14 cellular contexts compared by ENCODE assay signal in the genomic region with DNA sequence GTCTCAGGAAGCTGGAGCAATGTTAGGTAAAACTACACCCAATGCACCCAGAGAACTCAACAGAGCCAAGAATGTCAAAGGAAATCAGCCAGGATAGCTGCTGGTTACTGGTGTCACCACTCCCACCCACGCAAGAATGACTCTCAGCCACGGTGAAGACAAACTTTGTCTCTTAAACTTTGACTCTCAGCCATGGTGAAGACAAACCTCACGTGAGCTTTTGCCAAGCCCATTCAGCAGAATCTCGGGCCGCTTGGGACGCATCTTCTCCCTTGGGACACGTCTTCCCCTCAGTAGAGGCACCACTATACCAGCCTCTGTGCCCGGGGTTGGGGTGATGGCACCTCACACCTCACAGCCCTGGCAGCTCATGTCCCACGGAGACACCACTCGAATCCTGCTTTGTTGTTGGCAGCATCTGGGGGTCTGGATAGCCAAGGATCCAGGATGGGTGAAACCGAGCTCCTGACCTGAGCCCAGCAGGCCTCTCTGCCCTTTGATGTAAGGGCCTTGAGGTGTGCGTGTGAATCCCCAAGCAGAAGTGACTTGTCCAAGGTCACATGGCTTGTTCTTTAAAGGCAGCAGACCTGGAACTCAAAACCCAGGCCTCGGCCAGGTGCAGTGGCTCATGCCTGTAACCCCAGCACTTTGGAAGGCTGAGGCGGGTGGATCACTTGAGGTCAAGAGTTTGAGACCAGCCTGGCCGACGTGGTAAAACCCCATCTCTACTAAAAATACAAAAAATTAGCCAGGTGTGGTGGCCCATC. TPM values are rescaled to one million over a fixed set of nuclear protein-coding genes. Genes with fewer than 3 reads are reported as not detected.
DNase-seq lines count a peak whose midpoint lies in the region; ATAC-seq, FAIRE-seq and TF ChIP-seq lines count a peak whose summit lies in the region.
"Had no signal": no experiment of that assay in that cellular context is flagged by ENCODE, and none has a peak within 500 bp of the region (broad histone marks: within the 10 kb centered on the region; RNA-seq: fewer than 3 reads in every experiment).

No MANE protein-coding gene starts in this region.

- H3K36me3 ChIP-seq in K562 (ENCODE audit: control insufficient read depth, insufficient read depth, low read length), result no peaks in the 10 kb centered on the region
- H3K36me3 ChIP-seq: tibial nerve had no signal

- peaks cover 6% of the 10 kb centered on the region for H3K36me3 Mint-ChIP-seq in stimulated activated effector memory CD8-positive, alpha-beta T cell treated with anti-CD3 and anti-CD28 coated beads, Interleukin-12 subunit alpha, Interleukin-12 subunit beta, amount 100 ng/mL, for 72 hours

- TF ChIP-seq POLR2A in K562 (conservative IDR thresholded peaks at IDR 0.05), result no peak

- 4% methylated on average over 16 of the region's 16 CpGs for WGBS in K562 (ENCODE audit: insufficient coverage, low coverage, missing lambda C conversion rate)

- FAIRE-seq in K562 (lab: Jason Lieb, UNC), result peak; percentile 6

- peak; percentile 41 for DNase-seq in GM12865 (ENCODE audit: low read depth)
- peak; percentile 56 for DNase-seq in GM20000 (ENCODE audit: low spot score)
- DNase-seq in K562 (ENCODE audit: extremely low read depth in 1 of 4, low spot score in 3 of 4), result no peak
- no peak for DNase-seq in stimulated activated effector memory CD8-positive, alpha-beta T cell treated with anti-CD3 and anti-CD28 coated beads, Interleukin-12 subunit alpha, Interleukin-12 subunit beta, amount 100 ng/mL, for 72 hours (ENCODE audit: low spot score in 2 of 2)
- DNase-seq in activated gamma-delta T cell (lab: John Stamatoyannopoulos, UW), result no peak
- no peak for DNase-seq in NOMO-1 treated with dmso at 0.1 percent for 144 hours (lab: John Stamatoyannopoulos, UW; ENCODE audit: unreplicated experiment)
- DNase-seq: activated CD4-positive, alpha-beta T cell treated with anti-CD3 and anti-CD28 coated beads, Interleukin-2, amount 10 ng/mL, durations not matched to agents 24 days and 14 days; aorta; COR-L47; mucosa of descending colon; NCI-H510A treated with DMSO at 0.1 percent for 48 hours had no signal

- H3K4me1 ChIP-seq in K562 (replicated peaks in 1 of 2; ENCODE audit: control insufficient read depth in 2 of 2, insufficient read depth in 2 of 2, low read length in 2 of 2), result peaks cover 0 to 11% of the 10 kb centered on the region in 2 experiments; a peak in 3 of 5 replicates
- H3K4me1 ChIP-seq: tibial nerve had no signal

- H3K9ac ChIP-seq in K562 (ENCODE audit: insufficient read depth in 1 of 2, low read depth in 2 of 2, low read length in 2 of 2), result no peak overlapping the region

- no peak overlapping the region for H3K27ac Mint-ChIP-seq in stimulated activated effector memory CD8-positive, alpha-beta T cell treated with anti-CD3 and anti-CD28 coated beads, Interleukin-12 subunit alpha, Interleukin-12 subunit beta, amount 100 ng/mL, for 72 hours
- H3K27ac Mint-ChIP-seq: activated CD4-positive, alpha-beta T cell treated with anti-CD3 and anti-CD28 coated beads, Interleukin-2, amount 10 ng/mL, durations not matched to agents 24 days and 14 days had no signal

- no peaks in the 10 kb centered on the region for H3K9me3 Mint-ChIP-seq in stimulated activated effector memory CD8-positive, alpha-beta T cell treated with anti-CD3 and anti-CD28 coated beads, Interleukin-12 subunit alpha, Interleukin-12 subunit beta, amount 100 ng/mL, for 72 hours
- H3K9me3 Mint-ChIP-seq: activated CD4-positive, alpha-beta T cell treated with anti-CD3 and anti-CD28 coated beads, Interleukin-2, amount 10 ng/mL, durations not matched to agents 24 days and 14 days had no signal

- no peaks in the 10 kb centered on the region for H3K79me2 ChIP-seq in K562 (ENCODE audit: control insufficient read depth, insufficient read depth, low read length)

- H3K4me3 Mint-ChIP-seq in stimulated activated effector memory CD8-positive, alpha-beta T cell treated with anti-CD3 and anti-CD28 coated beads, Interleukin-12 subunit alpha, Interleukin-12 subunit beta, amount 100 ng/mL, for 72 hours, result no peak overlapping the region
- H3K4me3 Mint-ChIP-seq: activated CD4-positive, alpha-beta T cell treated with anti-CD3 and anti-CD28 coated beads, Interleukin-2, amount 10 ng/mL, durations not matched to agents 24 days and 14 days had no signal

- no peak for TF ChIP-seq CTCF in GM12865 (IDR thresholded peaks at IDR 0.05; ENCODE audit: insufficient read depth, low read depth, low read length, missing control alignments)
- no peak for TF ChIP-seq CTCF in GM20000 (IDR thresholded peaks at IDR 0.05; ENCODE audit: extremely low read depth, missing control alignments)
- no peak for TF ChIP-seq CTCF in K562 (IDR thresholded peaks at IDR 0.05 in 2 of 3, conservative IDR thresholded peaks at IDR 0.05 in 1 of 3; ENCODE audit: insufficient read depth in 2 of 3, low read depth in 1 of 3, low read length in 3 of 3)

- no peaks in the 10 kb centered on the region for H3K9me1 ChIP-seq in K562 (ENCODE audit: control insufficient read depth, insufficient read depth, low read length)

- TF ChIP-seq EP300 in K562 (IDR thresholded peaks at IDR 0.05; ENCODE audit: low read length), result no peak

- ATAC-seq in K562, result no peak
- peak; percentile 12 for ATAC-seq in stimulated activated effector memory CD8-positive, alpha-beta T cell treated with anti-CD3 and anti-CD28 coated beads, Interleukin-12 subunit alpha, Interleukin-12 subunit beta, amount 100 ng/mL, for 72 hours
- ATAC-seq in HG02870 (IDR thresholded peaks at IDR 0.05; ENCODE audit: unreplicated experiment), result no peak
- ATAC-seq: mucosa of descending colon had no signal

- H2AFZ ChIP-seq in K562 (ENCODE audit: low read depth, low read length), result no peak overlapping the region

- POLR2A ChIA-PET in K562 (lab: Yijun Ruan, JAX), result interaction anchor here (0.6 to 0.8 kb wide), 2 partner anchors 20 to 141 kb away, joined by 3 read pairs; no protein-coding TSS in a partner anchor

- peaks cover 36 to 82% of the 10 kb centered on the region in 2 experiments for H3K27me3 ChIP-seq in K562 (ENCODE audit: control insufficient read depth in 2 of 2, insufficient read depth in 2 of 2, low read length in 2 of 2)
- H3K27me3 ChIP-seq: tibial nerve had no signal

- peaks cover 6% of the 10 kb centered on the region for H3K4me1 Mint-ChIP-seq in stimulated activated effector memory CD8-positive, alpha-beta T cell treated with anti-CD3 and anti-CD28 coated beads, Interleukin-12 subunit alpha, Interleukin-12 subunit beta, amount 100 ng/mL, for 72 hours

- no peaks in the 10 kb centered on the region for H4K20me1 ChIP-seq in K562 (replicated peaks; ENCODE audit: control insufficient read depth, insufficient read depth, low read length)

- TF ChIP-seq RAD21 in K562 (CRISPR knock-in tag; conservative IDR thresholded peaks at IDR 0.05 in 1 of 2, IDR thresholded peaks at IDR 0.05 in 1 of 2), result no peak

- H3K9me3 ChIP-seq in K562 (replicated peaks; ENCODE audit: control insufficient read depth, insufficient read depth, low read depth, low read length), result no peaks in the 10 kb centered on the region
- H3K9me3 ChIP-seq: mucosa of descending colon, tibial nerve had no signal

- intact Hi-C loops in K562 (cut with micrococcal nuclease), result no loop called here

- in situ Hi-C loops in K562 (cut with MboI), result no loop called here

- no peak overlapping the region for H3K27ac ChIP-seq in K562 (ENCODE audit: extremely low read depth, low read depth, low read length)
- H3K27ac ChIP-seq: tibial nerve had no signal

- H3K4me2 ChIP-seq in K562 (ENCODE audit: insufficient read depth, low read length), result no peak overlapping the region

- BruUV-seq in K562 (replicated peaks; lab: Mats Ljungman, UMichigan), result no TSS peak

- H3K4me3 ChIP-seq in GM12865 (ENCODE audit: low read depth, low read length) (no peak overlapping the region), K562 (no peak overlapping the region)
- H3K4me3 ChIP-seq: mucosa of descending colon, tibial nerve had no signal

- CTCF ChIA-PET in K562 (lab: Yijun Ruan, JAX; ENCODE audit: low intra/inter-chr PET ratio), result no interaction called here

TF ChIP-seq in K562, 482 proteins besides CTCF, POLR2A, EP300 and RAD21:
- TF ChIP-seq EGR1 (conservative IDR thresholded peaks at IDR 0.05) (peak; percentile 59), SRSF7 (optimal IDR thresholded peaks at IDR 0.05; ENCODE audit: low read depth, low read length) (no peak)

RNA-seq across cellular contexts. Expression of a gene that starts 21.8 kb away (rescaled TPM):
- 0.93 and 1.2 TPM in 2 replicates for total RNA-seq in K562 (2011; cell fraction: chromatin; rRNA removed; ENCODE audit: low replicate concordance)
- total RNA-seq in K562 (2011; cell fraction: nucleolus; rRNA removed), result 0.53 and 1.2 TPM in 2 replicates
- total RNA-seq in K562 (2011; cell fraction: nucleoplasm; rRNA removed), result 0.66 and 2.4 TPM in 2 replicates
- 0.23 and 0.29 TPM in 2 replicates for total RNA-seq in K562 (2014; rRNA removed)
- 0.11 and 0.16 TPM in 2 replicates for total RNA-seq in K562 (2014; rRNA removed; fragmentation: Illumina TruSeq; extraction: Trizol)
- total RNA-seq in K562 (2015; rRNA removed; fragmentation: Illumina TruSeq; extraction: Trizol), result 0.08 TPM in 1 of 2 replicates, not detected in the other
- 2.6 and 2.7 TPM in 2 replicates for total RNA-seq in K562 (2021)
- polyA plus RNA-seq in K562 (2011; rRNA removed), result 0.36 and 1.4 TPM in 2 replicates
- polyA plus RNA-seq in K562 (2011; cell fraction: cytosol; rRNA removed), result 0.83 and 1.5 TPM in 2 replicates
- 1.00 and 1.8 TPM in 2 replicates for polyA plus RNA-seq in K562 (2011; cell fraction: nucleus; rRNA removed)
- polyA plus RNA-seq in K562 (2012), result 1.4 and 3.2 TPM in 2 replicates
- polyA plus RNA-seq in K562 (2014; fragmentation: Illumina TruSeq; extraction: Trizol), result 2.4 and 3.0 TPM in 2 replicates
- under 1 TPM; 0.28 to 0.38 TPM for polyA plus RNA-seq in K562 (2014; fragmentation: Nextera tagmentation; extraction: Ambion mirVana)
- 0.61 and 1.8 TPM in 2 replicates for polyA plus RNA-seq in K562 (2014; rRNA removed)
- 0.42 and 0.77 TPM in 2 replicates for polyA minus RNA-seq in K562 (2011; rRNA and poly(A)+ RNA removed)
- polyA minus RNA-seq in K562 (2011; cell fraction: cytosol; rRNA and poly(A)+ RNA removed), result 1.3 and 1.4 TPM in 2 replicates
- polyA minus RNA-seq in K562 (2011; cell fraction: nucleus; rRNA and poly(A)+ RNA removed), result 0.27 and 0.44 TPM in 2 replicates
- total RNA-seq: activated CD4-positive, alpha-beta T cell treated with anti-CD3 and anti-CD28 coated beads, Interleukin-2, amount 10 ng/mL, durations not matched to agents 24 days and 14 days; fibroblast of lung had no signal

Comparison
In these comparisons a context has a peak if more than half of its experiments do, and no peak if none do; other contexts are left out.
1. DNase-seq: peak in GM12865 (single experiment) and GM20000 (single experiment); none in K562 (0 of 4), stimulated activated effector memory CD8-positive, alpha-beta T cell treated with anti-CD3 and anti-CD28 coated beads, Interleukin-12 subunit alpha, Interleukin-12 subunit beta, amount 100 ng/mL, for 72 hours (0 of 2), activated gamma-delta T cell (single experiment) and NOMO-1 treated with dmso at 0.1 percent for 144 hours (single experiment).